1 cellular context compared by ENCODE assay signal in genomic region chr12:130506844-130507243, GRCh38.
TF ChIP-seq lines count a peak whose summit lies in the region.

No MANE protein-coding gene starts in this region.

TF ChIP-seq in K562, 482 proteins besides CTCF, POLR2A, EP300 and RAD21 (continued from another document):
- TF ChIP-seq FUS (optimal IDR thresholded peaks at IDR 0.05; ENCODE audit: low read depth, low read length) (no peak), ATF3 (IDR thresholded peaks at IDR 0.05) (no peak), ATF3 (CRISPR knock-in tag; conservative IDR thresholded peaks at IDR 0.05) (no peak)
